Comparison of ENCODE assay signal across 19 cellular contexts in genomic region chr4:166174717-166175510, GRCh38.
DNase-seq lines count a peak whose midpoint lies in the region; ATAC-seq and TF ChIP-seq lines count a peak whose summit lies in the region.
"Had no signal": no experiment of that assay in that cellular context is flagged by ENCODE, and none has a peak within 500 bp of the region (broad histone marks: within the 10 kb centered on the region; RNA-seq: fewer than 3 reads in every experiment).

No MANE protein-coding gene starts in this region.

- H3K4me1 ChIP-seq in A673 (ENCODE audit: insufficient read depth, low read length, poor library complexity, severe bottlenecking) (no peaks in the 10 kb centered on the region), gastroesophageal sphincter (no peaks in the 10 kb centered on the region)
- H3K4me1 ChIP-seq: upper lobe of right lung had no signal

- H3K36me3 ChIP-seq in A673 (ENCODE audit: insufficient read depth, low read length, poor library complexity, severe bottlenecking) (no peaks in the 10 kb centered on the region), gastroesophageal sphincter (no peaks in the 10 kb centered on the region)
- H3K36me3 ChIP-seq: upper lobe of right lung had no signal

- no peak for TF ChIP-seq EP300 in gastroesophageal sphincter (IDR thresholded peaks at IDR 0.05)

- peak; percentile 72 for DNase-seq in A673 (ENCODE audit: low spot score)
- DNase-seq in LNCaP clone FGC (ENCODE audit: low read depth): peak; percentile 22
- DNase-seq in amniotic stem cell (lab: John Stamatoyannopoulos, UW): peak; percentile 0
- DNase-seq in glomerular endothelial cell (ENCODE audit: extremely low read depth, low read depth, low spot score): peak; percentile 42
- DNase-seq in NCI-H128 (lab: John Stamatoyannopoulos, UW; ENCODE audit: unreplicated experiment): no peak
- DNase-seq in cerebellum (ENCODE audit: low spot score): no peak
- DNase-seq: activated CD4-positive, alpha-beta T cell treated with anti-CD3 and anti-CD28 coated beads, Interleukin-2, amount 50 U/mL, for 1 hour; activated T-cell treated with anti-CD3 and anti-CD28 coated beads for 4 hours; CD4-positive, alpha-beta T cell; effector memory CD4-positive, alpha-beta T cell; left ventricle myocardium superior; NCI-H146; SHP77; stimulated activated CD4-positive, alpha-beta T cell treated with anti-CD3 and anti-CD28 coated beads, Interleukin-12 subunit alpha, Interleukin-12 subunit beta, amount 100 ng/mL, for 4 hours; stimulated activated naive CD4-positive, alpha-beta T cell; upper lobe of right lung had no signal

- no peak for TF ChIP-seq POLR2A in gastroesophageal sphincter (IDR thresholded peaks at IDR 0.05)

- peak overlapping the region; percentile 8 for H3K27ac ChIP-seq in A673 (ENCODE audit: low read depth, low read length, poor library complexity, severe bottlenecking)
- H3K27ac ChIP-seq in gastroesophageal sphincter: no peak overlapping the region
- H3K27ac ChIP-seq: KMS-11, upper lobe of right lung had no signal

- CTCF ChIA-PET in A673 (lab: Charles Lee): no interaction called here

- 78 to 82% methylated on average over 3 to 4 of the region's 4 CpGs for WGBS in gastroesophageal sphincter (ENCODE audit: low coverage in 1 of 2), 2 donors

- TF ChIP-seq CTCF in A673 (conservative IDR thresholded peaks at IDR 0.05; ENCODE audit: low read depth, low read length): no peak
- no peak for TF ChIP-seq CTCF in LNCaP clone FGC (IDR thresholded peaks at IDR 0.05; ENCODE audit: control insufficient read depth, extremely low read depth, insufficient read depth)
- TF ChIP-seq CTCF in gastroesophageal sphincter (IDR thresholded peaks at IDR 0.05): no peak

- H3K9me3 ChIP-seq in A673 (ENCODE audit: low read depth, low read length, poor library complexity, severe bottlenecking) (no peaks in the 10 kb centered on the region), gastroesophageal sphincter (peaks cover 0 to 14% (median 0%) of the 10 kb centered on the region in 3 donors)
- H3K9me3 ChIP-seq: upper lobe of right lung had no signal

- ATAC-seq in GM21619 (IDR thresholded peaks at IDR 0.05; ENCODE audit: unreplicated experiment) (no peak), gastroesophageal sphincter (no peak)
- ATAC-seq: left ventricle myocardium superior, upper lobe of right lung had no signal

- no peak overlapping the region for H3K4me3 ChIP-seq in A673 (ENCODE audit: low read depth, low read length, poor library complexity, severe bottlenecking)
- no peak overlapping the region for H3K4me3 ChIP-seq in LNCaP clone FGC (ENCODE audit: low read depth, low read length)
- no peak overlapping the region for H3K4me3 ChIP-seq in gastroesophageal sphincter
- H3K4me3 ChIP-seq: upper lobe of right lung had no signal

- intact Hi-C loops in A673 (cut with micrococcal nuclease; ENCODE audit: unreplicated experiment): loop anchor here (10.0 kb wide), 2 partner anchors 330 to 1120 kb away; no protein-coding TSS in a partner anchor

- POLR2A ChIA-PET in A673 (lab: Charles Lee; ENCODE audit: low non-redundant PET): no interaction called here

- BruUV-seq in A673 (replicated peaks; lab: Mats Ljungman, UMichigan): no TSS peak

- H3K27me3 ChIP-seq in A673 (replicated peaks; ENCODE audit: insufficient read depth, low read depth, low read length, poor library complexity) (no peaks in the 10 kb centered on the region), gastroesophageal sphincter (no peaks in the 10 kb centered on the region)
- H3K27me3 ChIP-seq: upper lobe of right lung had no signal

Comparison
In these comparisons a context has a peak if more than half of its experiments do, and no peak if none do; other contexts are left out.
1. DNase-seq: peak in A673 (single experiment), LNCaP clone FGC (single experiment), amniotic stem cell (single experiment) and glomerular endothelial cell (single experiment); none in NCI-H128 (single experiment) and cerebellum (single experiment).